In the genomic region with DNA sequence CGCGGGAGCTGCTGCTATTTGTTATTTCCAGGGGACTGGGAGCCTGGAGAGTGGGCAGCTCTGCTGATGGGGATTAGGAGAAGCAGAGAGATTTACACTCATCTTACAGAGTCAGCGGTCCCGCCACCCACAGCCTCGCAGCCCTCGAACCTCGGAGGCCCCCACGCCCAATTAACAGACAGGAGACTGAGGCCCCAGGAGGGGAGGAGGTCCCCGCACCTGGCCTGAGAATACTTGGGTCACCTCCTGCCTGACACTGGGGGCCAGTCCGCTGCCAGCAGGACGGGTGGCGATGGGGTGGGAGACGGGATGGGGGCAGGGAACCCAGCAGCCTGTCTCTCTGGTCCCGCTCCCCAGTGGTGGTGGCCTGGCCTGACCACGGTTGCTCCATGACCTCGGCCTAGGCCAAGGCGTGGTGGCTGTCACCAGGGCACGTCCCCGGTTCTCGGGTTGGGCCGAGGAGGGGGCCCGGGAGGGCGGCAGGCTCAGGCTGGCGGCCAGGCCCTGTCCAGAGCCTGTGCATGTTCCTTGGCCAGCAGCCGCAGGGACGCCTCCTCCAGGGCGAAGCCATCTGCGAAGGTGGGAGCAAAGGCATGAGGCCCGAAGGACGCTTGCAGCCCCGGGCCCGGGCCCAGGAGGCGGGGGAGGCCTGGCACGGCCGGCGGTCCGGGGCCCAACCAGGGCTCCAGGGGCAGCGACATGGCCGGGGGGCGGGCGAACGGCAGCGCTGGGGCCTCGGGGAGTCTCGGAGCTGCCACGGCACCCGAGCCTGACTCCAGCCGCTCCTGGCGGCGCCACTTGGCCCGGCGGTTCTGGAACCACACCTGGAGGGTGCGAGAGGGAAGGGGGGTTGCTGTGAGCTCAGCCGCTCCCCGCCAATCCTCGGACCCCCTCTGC, we compare ENCODE assay signal across 23 cellular contexts. TPM values are rescaled to one million over a fixed set of nuclear protein-coding genes. Genes with fewer than 3 reads are reported as not detected.
"Had no signal": no experiment of that assay in that cellular context is flagged by ENCODE, and none has a peak within 500 bp of the region (broad histone marks: within the 10 kb centered on the region; RNA-seq: fewer than 3 reads in every experiment).

No MANE protein-coding gene starts in this region.

- H3K27me3 ChIP-seq: brain microvascular endothelial cell, tibial nerve, vagina had no signal

- H3K27ac ChIP-seq: brain microvascular endothelial cell, epithelial cell of prostate, tibial nerve, vagina had no signal

- H3K4me1 ChIP-seq: tibial nerve, vagina had no signal

- H3K9me3 Mint-ChIP-seq: effector memory CD8-positive, alpha-beta T cell; naive B cell; stimulated activated memory B cell treated with anti-CD40 and anti-IgM and Interleukin-4, amounts not matched to agents 10 μg/mL and 1 μg/mL and 100 μg/mL, for 72 hours; WTC11 had no signal

- H3K9me3 ChIP-seq: tibial nerve, vagina had no signal

- H3K27ac Mint-ChIP-seq: activated naive CD8-positive, alpha-beta T cell; effector memory CD8-positive, alpha-beta T cell; stimulated activated memory B cell treated with anti-CD40 and anti-IgM and Interleukin-4, amounts not matched to agents 10 μg/mL and 1 μg/mL and 100 μg/mL, for 72 hours had no signal

- H3K4me3 Mint-ChIP-seq: activated naive CD8-positive, alpha-beta T cell; effector memory CD8-positive, alpha-beta T cell; naive B cell; stimulated activated memory B cell treated with anti-CD40 and anti-IgM and Interleukin-4, amounts not matched to agents 10 μg/mL and 1 μg/mL and 100 μg/mL, for 72 hours; WTC11 had no signal

- H3K27me3 Mint-ChIP-seq: activated naive CD8-positive, alpha-beta T cell; effector memory CD8-positive, alpha-beta T cell; naive B cell had no signal

- H3K4me3 ChIP-seq: lung, tibial nerve, vagina had no signal

- ATAC-seq: effector memory CD8-positive, alpha-beta T cell; stimulated activated memory B cell treated with anti-CD40 and anti-IgM and Interleukin-4, amounts not matched to agents 10 μg/mL and 1 μg/mL and 100 μg/mL, for 72 hours had no signal

- DNase-seq: activated CD4-positive, alpha-beta T cell treated with anti-CD3 and anti-CD28 coated beads for 4 hours; activated CD8-positive, alpha-beta memory T cell treated with anti-CD3 and anti-CD28 coated beads for 24 hours; activated gamma-delta T cell treated with Interleukin-2 at 50 U/mL for 16 hours; brain microvascular endothelial cell; dermis blood vessel endothelial cell; effector memory CD8-positive, alpha-beta T cell; foreskin melanocyte; head of caudate nucleus; naive B cell; retina; stimulated activated CD4-positive, alpha-beta T cell treated with anti-CD3 and anti-CD28 coated beads, Interleukin-2, amount 100 ng/mL, for 48 hours had no signal

- H3K36me3 Mint-ChIP-seq: activated naive CD8-positive, alpha-beta T cell had no signal

RNA-seq across cellular contexts. Expression of gene RAX2, which starts 1.6 kb away (rescaled TPM):
- total RNA-seq: chondrocyte; dermis blood vessel endothelial cell; fibroblast of lung; lung; skeletal muscle tissue; subcutaneous adipose tissue; T-helper 1 cell treated with Interleukin-12 subunit alpha and Interleukin-12 subunit beta and Interleukin-4 antibody, amounts not matched to agents 30 ng/mL and 1 ng/mL, for 36 hours; tibial nerve; vagina had no signal
- polyA plus RNA-seq: fibroblast of lung had no signal

RNA-seq across cellular contexts. Expression of gene MATK, which starts 15.8 kb away (rescaled TPM):
- total RNA-seq: chondrocyte had no signal
- polyA plus RNA-seq: fibroblast of lung had no signal
